In genomic region chr2:113060396-113060795, GRCh38 we compare ENCODE assay signal across 36 cellular contexts. TPM values are rescaled to one million over a fixed set of nuclear protein-coding genes. Genes with fewer than 3 reads are reported as not detected.
DNase-seq lines count a peak whose midpoint lies in the region; ATAC-seq, FAIRE-seq and TF ChIP-seq lines count a peak whose summit lies in the region.
"Had no signal": no experiment of that assay in that cellular context is flagged by ENCODE, and none has a peak within 500 bp of the region (broad histone marks: within the 10 kb centered on the region; RNA-seq: fewer than 3 reads in every experiment).

No MANE protein-coding gene starts in this region.

- H3K27ac ChIP-seq in lung (ENCODE audit: low read depth in 1 of 2, low read length in 1 of 2): no peak overlapping the region
- H3K27ac ChIP-seq: ascending aorta, gastroesophageal sphincter, neural progenitor cell, testis had no signal

- WGBS in lung, 2 donors: 78 to 83% methylated on average over 4 of the region's 4 CpGs

- TF ChIP-seq CTCF in fibroblast of mammary gland (conservative IDR thresholded peaks at IDR 0.05; ENCODE audit: control insufficient read depth, insufficient read depth, low read depth, low read length) (no peak), lung (IDR thresholded peaks at IDR 0.05; ENCODE audit: control extremely low read depth, extremely low read depth) (no peak)

- no peak for FAIRE-seq in RCC 7860 (lab: Jason Lieb, UNC)
- FAIRE-seq: H1, HTR-8/SVneo, K562, urothelium cell line had no signal

- no peaks in the 10 kb centered on the region for H3K4me1 ChIP-seq in lung (ENCODE audit: control insufficient read depth in 2 of 2, insufficient read depth in 2 of 2, low read length in 2 of 2)
- H3K4me1 ChIP-seq: ascending aorta, gastroesophageal sphincter, neural progenitor cell, testis had no signal

- H3K9me3 ChIP-seq in lung (ENCODE audit: control insufficient read depth in 2 of 2, insufficient read depth in 1 of 2, low read length in 1 of 2): peaks cover 0 to 4% of the 10 kb centered on the region in 2 donors
- H3K9me3 ChIP-seq: ascending aorta, testis had no signal

- peak; percentile 34 for ATAC-seq in activated CD4-positive, CD25-positive, alpha-beta regulatory T cell treated with anti-CD3 and anti-CD28 coated beads, Interleukin-2, amount 50 U/mL, for 24 hours
- no peak for ATAC-seq in lung (ENCODE audit: insufficient read depth, low FRiP score)
- ATAC-seq: activated CD4-positive, alpha-beta T cell treated with anti-CD3 and anti-CD28 coated beads for 36 hours; gastroesophageal sphincter; K562; left colon; right cardiac atrium; stimulated activated naive CD8-positive, alpha-beta T cell treated with anti-CD3 and anti-CD28 coated beads, Interleukin-15, Interleukin-2, amounts not matched to agents 100 U/mL and 50 U/mL, for 24 hours had no signal

- no peak for DNase-seq in activated CD4-positive, CD25-positive, alpha-beta regulatory T cell (lab: John Stamatoyannopoulos, UW)
- DNase-seq in RCC 7860 (ENCODE audit: low spot score) (peak; percentile 19), fibroblast of mammary gland (ENCODE audit: low read depth) (peak; percentile 62), lung (ENCODE audit: low spot score) (peak; percentile 18), middle frontal gyrus (ENCODE audit: extremely low spot score, low spot score) (no peak), NCI-H2227 (lab: John Stamatoyannopoulos, UW; ENCODE audit: unreplicated experiment) (no peak)
- DNase-seq in activated CD4-positive, CD25-positive, alpha-beta regulatory T cell treated with anti-CD3 and anti-CD28 coated beads, Interleukin-2, amount 50 U/mL, for 72 hours: no peak
- DNase-seq: activated CD4-positive, alpha-beta T cell treated with anti-CD3 and anti-CD28 coated beads for 36 hours; activated gamma-delta T cell; activated naive CD8-positive, alpha-beta T cell treated with anti-CD3 and anti-CD28 coated beads, Interleukin-2, amount 10 ng/mL, durations not matched to agents 7 days and 5 days; activated T-cell treated with anti-CD3 and anti-CD28 coated beads, Interleukin-2, amount 50 U/mL, for 24 hours; caudate nucleus; CD4-positive, alpha-beta memory T cell; left colon; mesenchymal stem cell; NCI-H2029; NCI-H2227 treated with DMSO at 0.1 percent for 48 hours; NCI-H526; posterior cingulate gyrus; right cardiac atrium; SHP77; stimulated activated CD4-positive, alpha-beta T cell treated with anti-CD3 and anti-CD28 coated beads, Interleukin-1b, Interleukin-23, amount 100 ng/mL, for 48 hours; stimulated activated naive CD8-positive, alpha-beta T cell treated with anti-CD3 and anti-CD28 coated beads, Interleukin-15, Interleukin-2, amounts not matched to agents 100 U/mL and 50 U/mL, for 24 hours; testis had no signal

- no peaks in the 10 kb centered on the region for H3K27me3 ChIP-seq in lung (ENCODE audit: control insufficient read depth, insufficient read depth)
- H3K27me3 ChIP-seq: ascending aorta, neural progenitor cell, testis had no signal

- no peaks in the 10 kb centered on the region for H3K36me3 ChIP-seq in lung (ENCODE audit: control insufficient read depth in 2 of 2, insufficient read depth in 2 of 2, low read length in 2 of 2)
- H3K36me3 ChIP-seq: ascending aorta, gastroesophageal sphincter, neural progenitor cell had no signal

- no peak overlapping the region for H3K4me3 ChIP-seq in fibroblast of mammary gland (ENCODE audit: control insufficient read depth, low read depth, low read length)
- no peak overlapping the region for H3K4me3 ChIP-seq in lung
- H3K4me3 ChIP-seq: ascending aorta, gastroesophageal sphincter, K562, neural progenitor cell, testis had no signal

RNA-seq across cellular contexts. Expression of gene IL36RN, which starts 1.4 kb away (rescaled TPM):
- under 1 TPM in 1 of 2 donors, not detected in 1; 0.09 TPM for total RNA-seq in lung
- under 1 TPM in 1 of 2 donors, not detected in 1; 0.01 TPM for polyA plus RNA-seq in lung
- total RNA-seq: A172; activated CD4-positive, alpha-beta T cell treated with anti-CD3 and anti-CD28 coated beads for 36 hours; activated naive CD8-positive, alpha-beta T cell treated with anti-CD3 and anti-CD28 coated beads, Interleukin-2, amount 10 ng/mL, durations not matched to agents 7 days and 5 days; ascending aorta; CD4-positive, alpha-beta memory T cell; Daoy; H1; K562; left colon; M059J; right cardiac atrium; T-helper 2 cell treated with Interferon-gamma antibody and Interleukin-4, amounts not matched to agents 100 ng/mL and 5 ng/mL, for 36 hours; testis had no signal
- polyA plus RNA-seq: CD4-positive, alpha-beta memory T cell; H1; K562; right cardiac atrium had no signal

RNA-seq across cellular contexts. Expression of gene IL1F10, which starts 7.4 kb away (rescaled TPM):
- not detected for total RNA-seq in lung
- polyA plus RNA-seq in lung: not detected
- total RNA-seq: A172; activated CD4-positive, alpha-beta T cell treated with anti-CD3 and anti-CD28 coated beads for 36 hours; activated naive CD8-positive, alpha-beta T cell treated with anti-CD3 and anti-CD28 coated beads, Interleukin-2, amount 10 ng/mL, durations not matched to agents 7 days and 5 days; ascending aorta; CD4-positive, alpha-beta memory T cell; Daoy; gastroesophageal sphincter; H1; K562; left colon; M059J; right cardiac atrium; T-helper 2 cell treated with Interferon-gamma antibody and Interleukin-4, amounts not matched to agents 100 ng/mL and 5 ng/mL, for 36 hours had no signal
- polyA plus RNA-seq: CD4-positive, alpha-beta memory T cell; H1; K562; right cardiac atrium had no signal

RNA-seq across cellular contexts. Expression of gene IL36B, which starts 7.7 kb away (rescaled TPM):
- not detected for total RNA-seq in lung
- under 1 TPM in 1 of 2 donors, not detected in 1; 0.05 TPM for polyA plus RNA-seq in lung
- total RNA-seq: activated CD4-positive, alpha-beta T cell treated with anti-CD3 and anti-CD28 coated beads for 36 hours; activated naive CD8-positive, alpha-beta T cell treated with anti-CD3 and anti-CD28 coated beads, Interleukin-2, amount 10 ng/mL, durations not matched to agents 7 days and 5 days; ascending aorta; CD4-positive, alpha-beta memory T cell; Daoy; gastroesophageal sphincter; H1; K562; left colon; M059J; right cardiac atrium; T-helper 2 cell treated with Interferon-gamma antibody and Interleukin-4, amounts not matched to agents 100 ng/mL and 5 ng/mL, for 36 hours; testis had no signal
- polyA plus RNA-seq: CD4-positive, alpha-beta memory T cell; H1; K562; right cardiac atrium had no signal

RNA-seq across cellular contexts. Expression of gene IL36A, which starts 55.1 kb away (rescaled TPM):
- total RNA-seq in lung: not detected
- polyA plus RNA-seq in lung: not detected
- total RNA-seq: A172; activated CD4-positive, alpha-beta T cell treated with anti-CD3 and anti-CD28 coated beads for 36 hours; activated naive CD8-positive, alpha-beta T cell treated with anti-CD3 and anti-CD28 coated beads, Interleukin-2, amount 10 ng/mL, durations not matched to agents 7 days and 5 days; ascending aorta; CD4-positive, alpha-beta memory T cell; Daoy; H1; K562; left colon; M059J; right cardiac atrium; testis had no signal
- polyA plus RNA-seq: H1, K562, right cardiac atrium had no signal

Comparison
In these comparisons a context has a peak if more than half of its experiments do, and no peak if none do; other contexts are left out.
1. DNase-seq: peak in RCC 7860 (single experiment), fibroblast of mammary gland (single experiment) and lung (single experiment); none in activated CD4-positive, CD25-positive, alpha-beta regulatory T cell (0 of 4), middle frontal gyrus (single experiment), NCI-H2227 (single experiment) and activated CD4-positive, CD25-positive, alpha-beta regulatory T cell treated with anti-CD3 and anti-CD28 coated beads, Interleukin-2, amount 50 U/mL, for 72 hours (single experiment).